11 cellular contexts compared by ENCODE assay signal in genomic region chr6:157962601-157963084, GRCh38. TPM values are rescaled to one million over a fixed set of nuclear protein-coding genes. Genes with fewer than 3 reads are reported as not detected.
DNase-seq lines count a peak whose midpoint lies in the region; ATAC-seq, FAIRE-seq and TF ChIP-seq lines count a peak whose summit lies in the region.
"Had no signal": no experiment of that assay in that cellular context is flagged by ENCODE, and none has a peak within 500 bp of the region (broad histone marks: within the 10 kb centered on the region; RNA-seq: fewer than 3 reads in every experiment).

No MANE protein-coding gene starts in this region.

- peak overlapping the region; percentile 51 for H3K4me3 Mint-ChIP-seq in activated CD4-positive, alpha-beta memory T cell treated with anti-CD3 and anti-CD28 coated beads, Interleukin-2, amount 10 ng/mL, durations not matched to agents 7 days and 5 days
- no peak overlapping the region for H3K4me3 Mint-ChIP-seq in endodermal cell
- H3K4me3 Mint-ChIP-seq in stimulated activated naive CD8-positive, alpha-beta T cell treated with anti-CD3 and anti-CD28 coated beads, Interleukin-15, Interleukin-2, amounts not matched to agents 100 ng/mL and 50 ng/mL, for 24 hours = peak overlapping the region; percentile 66

- no peaks in the 10 kb centered on the region for H3K9me2 ChIP-seq in hepatocyte (replicated peaks; ENCODE audit: insufficient read depth)

- H3K79me2 ChIP-seq in hepatocyte = no peaks in the 10 kb centered on the region

- H3K27ac ChIP-seq in endodermal cell (ENCODE audit: low read depth, low read length) (no peak overlapping the region), hepatocyte (no peak overlapping the region), small intestine (ENCODE audit: low read depth in 1 of 2, low read length in 1 of 2) (no peak overlapping the region)

- no peaks in the 10 kb centered on the region for H3K27me3 ChIP-seq in endodermal cell (ENCODE audit: control insufficient read depth, insufficient read depth, low read length, poor library complexity, severe bottlenecking)
- no peaks in the 10 kb centered on the region for H3K27me3 ChIP-seq in hepatocyte
- H3K27me3 ChIP-seq in small intestine (ENCODE audit: control insufficient read depth in 2 of 2, insufficient read depth in 2 of 2, low read length in 2 of 2) = no peaks in the 10 kb centered on the region

- no peak overlapping the region for H3K4me2 ChIP-seq in hepatocyte

- peaks cover 25% of the 10 kb centered on the region for H3K36me3 Mint-ChIP-seq in activated CD4-positive, alpha-beta memory T cell treated with anti-CD3 and anti-CD28 coated beads, Interleukin-2, amount 10 ng/mL, durations not matched to agents 7 days and 5 days (ENCODE audit: low read depth)
- peaks cover 6% of the 10 kb centered on the region for H3K36me3 Mint-ChIP-seq in endodermal cell (ENCODE audit: low read depth)
- peaks cover 4% of the 10 kb centered on the region for H3K36me3 Mint-ChIP-seq in stimulated activated naive CD8-positive, alpha-beta T cell treated with anti-CD3 and anti-CD28 coated beads, Interleukin-15, Interleukin-2, amounts not matched to agents 100 ng/mL and 50 ng/mL, for 24 hours (ENCODE audit: low read depth)

- no peak for ATAC-seq in HG03521 (IDR thresholded peaks at IDR 0.05; ENCODE audit: unreplicated experiment)

- TF ChIP-seq CTCF in endodermal cell (conservative IDR thresholded peaks at IDR 0.05) (no peak), hepatocyte (IDR thresholded peaks at IDR 0.05; ENCODE audit: poor library complexity) (no peak)

- peak; percentile 65 for DNase-seq in activated CD8-positive, alpha-beta memory T cell treated with anti-CD3 and anti-CD28 coated beads for 24 hours
- DNase-seq in activated CD8-positive, alpha-beta memory T cell treated with anti-CD3 and anti-CD28 coated beads, Interleukin-2, amount 50 U/mL, for 4 hours = no peak
- peak; percentile 34 for DNase-seq in activated CD4-positive, alpha-beta memory T cell treated with anti-CD3 and anti-CD28 coated beads, Interleukin-2, amount 10 ng/mL, durations not matched to agents 7 days and 5 days
- DNase-seq in endodermal cell (peak; percentile 31), hepatocyte (ENCODE audit: low spot score) (no peak), small intestine (no peak)
- DNase-seq: activated effector memory CD4-positive, alpha-beta T cell treated with anti-CD3 and anti-CD28 coated beads, Interleukin-2, amount 50 U/mL, for 16 hours; NCI-H446; retina had no signal

- H3K27ac Mint-ChIP-seq in activated CD4-positive, alpha-beta memory T cell treated with anti-CD3 and anti-CD28 coated beads, Interleukin-2, amount 10 ng/mL, durations not matched to agents 7 days and 5 days = peak overlapping the region; percentile 81
- no peak overlapping the region for H3K27ac Mint-ChIP-seq in endodermal cell
- H3K27ac Mint-ChIP-seq in stimulated activated naive CD8-positive, alpha-beta T cell treated with anti-CD3 and anti-CD28 coated beads, Interleukin-15, Interleukin-2, amounts not matched to agents 100 ng/mL and 50 ng/mL, for 24 hours = peak overlapping the region; percentile 85

- POLR2A ChIA-PET in activated CD4-positive, alpha-beta memory T cell treated with anti-CD3 and anti-CD28 coated beads, Interleukin-2, amount 10 ng/mL, durations not matched to agents 7 days and 5 days (lab: Charles Lee) = interaction anchor here (0.7 to 1.5 kb wide), 3 partner anchors 16 to 21 kb away, joined by 3 to 7 read pairs (median 4); no protein-coding TSS in a partner anchor

- CTCF ChIA-PET in activated CD4-positive, alpha-beta memory T cell treated with anti-CD3 and anti-CD28 coated beads, Interleukin-2, amount 10 ng/mL, durations not matched to agents 7 days and 5 days (lab: Charles Lee) = interaction anchor here (1.0 to 1.1 kb wide), 2 partner anchors 16 to 25 kb away, joined by 3 read pairs; no protein-coding TSS in a partner anchor

- 97 to 100% methylated on average over 6 to 11 of the region's 11 CpGs for WGBS in endodermal cell (ENCODE audit: insufficient coverage in 1 of 2, insufficient read length in 1 of 2), 2 experiments
- 97% methylated on average over 11 of the region's 11 CpGs for WGBS in hepatocyte (ENCODE audit: low lambda C conversion rate, missing lambda C conversion rate)
- 78 to 95% (median 80%) methylated on average over 11 of the region's 11 CpGs for WGBS in small intestine, 3 donors

- H3K27me3 Mint-ChIP-seq in activated CD4-positive, alpha-beta memory T cell treated with anti-CD3 and anti-CD28 coated beads, Interleukin-2, amount 10 ng/mL, durations not matched to agents 7 days and 5 days = peaks cover 3% of the 10 kb centered on the region
- H3K27me3 Mint-ChIP-seq in endodermal cell (ENCODE audit: insufficient read depth) = no peaks in the 10 kb centered on the region
- H3K27me3 Mint-ChIP-seq in stimulated activated naive CD8-positive, alpha-beta T cell treated with anti-CD3 and anti-CD28 coated beads, Interleukin-15, Interleukin-2, amounts not matched to agents 100 ng/mL and 50 ng/mL, for 24 hours = no peaks in the 10 kb centered on the region

- no peaks in the 10 kb centered on the region for H3K36me3 ChIP-seq in endodermal cell (ENCODE audit: control insufficient read depth, insufficient read depth, low read length)
- no peaks in the 10 kb centered on the region for H3K36me3 ChIP-seq in hepatocyte (replicated peaks; ENCODE audit: insufficient read depth, low read depth)
- no peaks in the 10 kb centered on the region for H3K36me3 ChIP-seq in small intestine (ENCODE audit: control insufficient read depth in 2 of 2, insufficient read depth in 2 of 2, low read length in 2 of 2)

- H3K4me3 ChIP-seq in endodermal cell (ENCODE audit: low read length) = no peak overlapping the region
- H3K4me3 ChIP-seq in hepatocyte = no peak overlapping the region
- no peak overlapping the region for H3K4me3 ChIP-seq in small intestine (ENCODE audit: low read depth in 1 of 2, low read length in 2 of 2)

- H3K9me3 ChIP-seq in endodermal cell (ENCODE audit: control insufficient read depth, low read length) (peaks cover 30% of the 10 kb centered on the region), hepatocyte (ENCODE audit: low read depth) (no peaks in the 10 kb centered on the region), small intestine (ENCODE audit: control insufficient read depth, low read depth) (no peaks in the 10 kb centered on the region)

- peaks cover 28% of the 10 kb centered on the region for H3K4me1 Mint-ChIP-seq in activated CD4-positive, alpha-beta memory T cell treated with anti-CD3 and anti-CD28 coated beads, Interleukin-2, amount 10 ng/mL, durations not matched to agents 7 days and 5 days
- H3K4me1 Mint-ChIP-seq in endodermal cell = peaks cover 6% of the 10 kb centered on the region
- peaks cover 30% of the 10 kb centered on the region for H3K4me1 Mint-ChIP-seq in stimulated activated naive CD8-positive, alpha-beta T cell treated with anti-CD3 and anti-CD28 coated beads, Interleukin-15, Interleukin-2, amounts not matched to agents 100 ng/mL and 50 ng/mL, for 24 hours (ENCODE audit: low read depth)

- H4K20me1 ChIP-seq in hepatocyte (ENCODE audit: insufficient read depth, poor library complexity, severe bottlenecking) = no peaks in the 10 kb centered on the region

- no peak overlapping the region for H2AFZ ChIP-seq in hepatocyte

- H3K9me3 Mint-ChIP-seq in activated CD4-positive, alpha-beta memory T cell treated with anti-CD3 and anti-CD28 coated beads, Interleukin-2, amount 10 ng/mL, durations not matched to agents 7 days and 5 days = peaks cover 26% of the 10 kb centered on the region
- peaks cover 30% of the 10 kb centered on the region for H3K9me3 Mint-ChIP-seq in endodermal cell
- peaks cover 8% of the 10 kb centered on the region for H3K9me3 Mint-ChIP-seq in stimulated activated naive CD8-positive, alpha-beta T cell treated with anti-CD3 and anti-CD28 coated beads, Interleukin-15, Interleukin-2, amounts not matched to agents 100 ng/mL and 50 ng/mL, for 24 hours

- H3K9ac ChIP-seq in endodermal cell (ENCODE audit: extremely low read depth, low read length, poor library complexity, severe bottlenecking) = no peak overlapping the region

- FAIRE-seq in small intestine (lab: Jason Lieb, UNC) = no peak

- H3K4me1 ChIP-seq in endodermal cell (ENCODE audit: control insufficient read depth, insufficient read depth, low read length) (peaks cover 4% of the 10 kb centered on the region), hepatocyte (ENCODE audit: insufficient read depth) (peaks cover 13% of the 10 kb centered on the region), small intestine (ENCODE audit: control insufficient read depth in 2 of 2, insufficient read depth in 1 of 2, low read depth in 1 of 2, low read length in 1 of 2) (peaks cover 0 to 3% of the 10 kb centered on the region in 2 donors)

RNA-seq across cellular contexts. Expression of gene SYNJ2, which starts 19.0 kb away (rescaled TPM):
- total RNA-seq in activated CD4-positive, alpha-beta memory T cell treated with anti-CD3 and anti-CD28 coated beads, Interleukin-2, amount 10 ng/mL, durations not matched to agents 7 days and 5 days = 10 to 100 TPM; 36.8 to 39.1 TPM
- total RNA-seq in endodermal cell = 10 to 100 TPM; 21.2 to 32.8 TPM
- polyA plus RNA-seq in endodermal cell (2013, experiment 1 of 2) = 4.3 TPM
- 4.7 TPM for polyA plus RNA-seq in endodermal cell (2013, experiment 2 of 2)
- total RNA-seq in hepatocyte = 15.4 and 15.6 TPM in 2 replicates
- polyA plus RNA-seq in hepatocyte = 16.5 and 21.4 TPM in 2 replicates
- polyA plus RNA-seq in small intestine = 1 to 10 TPM; 7.0 to 9.4 (median 9.4) TPM

Comparison
In these comparisons a context has a peak if more than half of its experiments do, and no peak if none do; other contexts are left out.
1. DNase-seq: peak in activated CD8-positive, alpha-beta memory T cell treated with anti-CD3 and anti-CD28 coated beads for 24 hours (single experiment), activated CD4-positive, alpha-beta memory T cell treated with anti-CD3 and anti-CD28 coated beads, Interleukin-2, amount 10 ng/mL, durations not matched to agents 7 days and 5 days (single experiment) and endodermal cell (single experiment); none in activated CD8-positive, alpha-beta memory T cell treated with anti-CD3 and anti-CD28 coated beads, Interleukin-2, amount 50 U/mL, for 4 hours (single experiment), hepatocyte (single experiment) and small intestine (single experiment).